1 cellular context compared by ENCODE assay signal in genomic region chr12:123608192-123608591, GRCh38.
TF ChIP-seq lines count a peak whose summit lies in the region.

No MANE protein-coding gene starts in this region.

TF ChIP-seq in K562, 482 proteins besides CTCF, POLR2A, EP300 and RAD21:
- TF ChIP-seq ZNF3 (CRISPR knock-in tag; IDR thresholded peaks at IDR 0.05) (no peak), GTF2E2 (tag; IDR thresholded peaks at IDR 0.05) (no peak), E2F6 (IDR thresholded peaks at IDR 0.05; ENCODE audit: borderline replicate concordance in 1 of 2, extremely low read depth in 1 of 2, insufficient read depth in 1 of 2, insufficient read length in 1 of 2, low read depth in 1 of 2, low read length in 1 of 2, poor library complexity in 1 of 2, severe bottlenecking in 1 of 2) (no peak), ASH1L (IDR thresholded peaks at IDR 0.05; ENCODE audit: borderline replicate concordance, low read depth, partially characterized antibody) (no peak), PML (IDR thresholded peaks at IDR 0.05; ENCODE audit: low read length) (no peak), DNMT1 (IDR thresholded peaks at IDR 0.05) (no peak), ZNF41 (CRISPR knock-in tag; conservative IDR thresholded peaks at IDR 0.05) (no peak), ELF1 (tag; IDR thresholded peaks at IDR 0.05) (no peak), DLX4 (CRISPR knock-in tag; IDR thresholded peaks at IDR 0.05) (no peak), SIRT6 (IDR thresholded peaks at IDR 0.05; ENCODE audit: low read depth, low read length) (no peak)
- TF ChIP-seq, protein P1, sequence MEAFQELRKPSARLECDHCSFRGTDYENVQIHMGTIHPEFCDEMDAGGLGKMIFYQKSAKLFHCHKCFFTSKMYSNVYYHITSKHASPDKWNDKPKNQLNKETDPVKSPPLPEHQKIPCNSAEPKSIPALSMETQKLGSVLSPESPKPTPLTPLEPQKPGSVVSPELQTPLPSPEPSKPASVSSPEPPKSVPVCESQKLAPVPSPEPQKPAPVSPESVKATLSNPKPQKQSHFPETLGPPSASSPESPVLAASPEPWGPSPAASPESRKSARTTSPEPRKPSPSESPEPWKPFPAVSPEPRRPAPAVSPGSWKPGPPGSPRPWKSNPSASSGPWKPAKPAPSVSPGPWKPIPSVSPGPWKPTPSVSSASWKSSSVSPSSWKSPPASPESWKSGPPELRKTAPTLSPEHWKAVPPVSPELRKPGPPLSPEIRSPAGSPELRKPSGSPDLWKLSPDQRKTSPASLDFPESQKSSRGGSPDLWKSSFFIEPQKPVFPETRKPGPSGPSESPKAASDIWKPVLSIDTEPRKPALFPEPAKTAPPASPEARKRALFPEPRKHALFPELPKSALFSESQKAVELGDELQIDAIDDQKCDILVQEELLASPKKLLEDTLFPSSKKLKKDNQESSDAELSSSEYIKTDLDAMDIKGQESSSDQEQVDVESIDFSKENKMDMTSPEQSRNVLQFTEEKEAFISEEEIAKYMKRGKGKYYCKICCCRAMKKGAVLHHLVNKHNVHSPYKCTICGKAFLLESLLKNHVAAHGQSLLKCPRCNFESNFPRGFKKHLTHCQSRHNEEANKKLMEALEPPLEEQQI (IDR thresholded peaks at IDR 0.05), result no peak
